14 cellular contexts compared by ENCODE assay signal in genomic region chr1:17287377-17287776, GRCh38. TPM values are rescaled to one million over a fixed set of nuclear protein-coding genes. Genes with fewer than 3 reads are reported as not detected.
DNase-seq lines count a peak whose midpoint lies in the region; ATAC-seq and TF ChIP-seq lines count a peak whose summit lies in the region.
"Had no signal": no experiment of that assay in that cellular context is flagged by ENCODE, and none has a peak within 500 bp of the region (broad histone marks: within the 10 kb centered on the region; RNA-seq: fewer than 3 reads in every experiment).

No MANE protein-coding gene starts in this region.

- ATAC-seq in GM18867 (IDR thresholded peaks at IDR 0.05; ENCODE audit: unreplicated experiment), result no peak

- H3K27me3 Mint-ChIP-seq in type B pancreatic cell, result peaks cover 13% of the 10 kb centered on the region
- H3K27me3 Mint-ChIP-seq in mesothelial cell of epicardium (ENCODE audit: low read depth), result peaks cover 18% of the 10 kb centered on the region

- H3K36me3 Mint-ChIP-seq in type B pancreatic cell (no peaks in the 10 kb centered on the region), mesothelial cell of epicardium (no peaks in the 10 kb centered on the region)

- H3K9ac ChIP-seq in SK-N-MC (ENCODE audit: insufficient read length), result no peak overlapping the region

- H3K9me3 Mint-ChIP-seq in type B pancreatic cell, result no peaks in the 10 kb centered on the region
- no peaks in the 10 kb centered on the region for H3K9me3 Mint-ChIP-seq in mesothelial cell of epicardium

- peak overlapping the region; percentile 12 for H3K27ac ChIP-seq in SK-N-MC
- H3K27ac ChIP-seq: ascending aorta, esophagus muscularis mucosa had no signal

- H3K4me3 Mint-ChIP-seq in type B pancreatic cell, result no peak overlapping the region
- no peak overlapping the region for H3K4me3 Mint-ChIP-seq in mesothelial cell of epicardium

- no peak overlapping the region for H3K4me3 ChIP-seq in SK-N-MC
- no peak overlapping the region for H3K4me3 ChIP-seq in fibroblast of pulmonary artery (replicated peaks; ENCODE audit: low read depth, low read length)
- H3K4me3 ChIP-seq: ascending aorta, esophagus muscularis mucosa had no signal

- H3K36me3 ChIP-seq in SK-N-MC (ENCODE audit: insufficient read depth, low read length), result no peaks in the 10 kb centered on the region
- H3K36me3 ChIP-seq: ascending aorta, esophagus muscularis mucosa had no signal

- no peaks in the 10 kb centered on the region for H3K9me3 ChIP-seq in SK-N-MC (ENCODE audit: low read depth, low read length)
- H3K9me3 ChIP-seq: ascending aorta, esophagus muscularis mucosa had no signal

- H3K27ac Mint-ChIP-seq in type B pancreatic cell, result no peak overlapping the region
- no peak overlapping the region for H3K27ac Mint-ChIP-seq in mesothelial cell of epicardium

- DNase-seq in A172 (ENCODE audit: low spot score) (peak; percentile 81), HK-2 (ENCODE audit: unreplicated experiment) (peak; percentile 48), SK-N-MC (ENCODE audit: low read depth, low spot score) (peak; percentile 26), fibroblast of pulmonary artery (ENCODE audit: low read depth) (peak; percentile 78), ureter (ENCODE audit: low spot score) (no peak), type B pancreatic cell (ENCODE audit: extremely low spot score, unreplicated experiment) (no peak), mesothelial cell of epicardium (ENCODE audit: low spot score in 2 of 2, unreplicated experiment in 2 of 2) (no peak)
- DNase-seq: NCI-H2227 treated with DMSO at 0.1 percent for 48 hours had no signal

- peaks cover 6% of the 10 kb centered on the region for H3K4me1 Mint-ChIP-seq in type B pancreatic cell (ENCODE audit: unreplicated experiment)
- peaks cover 6% of the 10 kb centered on the region for H3K4me1 Mint-ChIP-seq in mesothelial cell of epicardium

- no peak for TF ChIP-seq CTCF in fibroblast of pulmonary artery (IDR thresholded peaks at IDR 0.05; ENCODE audit: low read length, missing control alignments)
- no peak for TF ChIP-seq CTCF in type B pancreatic cell (conservative IDR thresholded peaks at IDR 0.05)
- TF ChIP-seq CTCF in mesothelial cell of epicardium (IDR thresholded peaks at IDR 0.05; ENCODE audit: unreplicated experiment), result no peak

RNA-seq across cellular contexts. Expression of gene PADI4, which starts 20.6 kb away (rescaled TPM):
- total RNA-seq in A172 (2014; rRNA removed; shearing (Covaris generic)), result 0.29 and 0.50 TPM in 2 replicates
- total RNA-seq in ureter (0.23 TPM), type B pancreatic cell (ENCODE audit: low replicate concordance) (not detected in 2 replicates), mesothelial cell of epicardium (not detected in 3 replicates)
- total RNA-seq: ascending aorta; lung microvascular endothelial cell; T-helper 2 cell treated with Interferon-gamma antibody and Interleukin-4, amounts not matched to agents 100 ng/mL and 5 ng/mL, for 36 hours had no signal

RNA-seq across cellular contexts. Expression of gene PADI3, which starts 38.5 kb away (rescaled TPM):
- total RNA-seq in A172 (2014; rRNA removed; shearing (Covaris generic)), result 2.1 and 5.4 TPM in 2 replicates
- 65.3 TPM for total RNA-seq in ureter
- total RNA-seq in type B pancreatic cell (ENCODE audit: low replicate concordance), result not detected in 2 replicates
- 0.07 TPM in 1 of 3 replicates, not detected in the others for total RNA-seq in mesothelial cell of epicardium
- total RNA-seq: ascending aorta; esophagus muscularis mucosa; skeletal muscle tissue; T-helper 2 cell treated with Interferon-gamma antibody and Interleukin-4, amounts not matched to agents 100 ng/mL and 5 ng/mL, for 36 hours had no signal

Comparison
In these comparisons a context has a peak if more than half of its experiments do, and no peak if none do; other contexts are left out.
1. DNase-seq: peak in A172 (single experiment), HK-2 (single experiment), SK-N-MC (single experiment) and fibroblast of pulmonary artery (single experiment); none in ureter (single experiment), type B pancreatic cell (single experiment) and mesothelial cell of epicardium (0 of 2).
2. RNA of gene PADI3, which starts 38.5 kb away (total RNA-seq): 65.3 TPM in ureter (single experiment); 2.1 to 5.4 TPM in A172, not detected in type B pancreatic cell and 0.07 TPM in mesothelial cell of epicardium; every median in the first group is over 10 times any median in the second.